Comparison of ENCODE assay signal across 25 cellular contexts in genomic region chr20:9363673-9364072, GRCh38.
DNase-seq lines count a peak whose midpoint lies in the region; FAIRE-seq and TF ChIP-seq lines count a peak whose summit lies in the region.
"Had no signal": no experiment of that assay in that cellular context is flagged by ENCODE, and none has a peak within 500 bp of the region (broad histone marks: within the 10 kb centered on the region; RNA-seq: fewer than 3 reads in every experiment).

No MANE protein-coding gene starts in this region.

- no peaks in the 10 kb centered on the region for H3K27me3 ChIP-seq in bronchial epithelial cell (ENCODE audit: control insufficient read depth, insufficient read depth, low read length)
- H3K27me3 ChIP-seq: transverse colon had no signal

- DNase-seq in DMS 273 (lab: John Stamatoyannopoulos, UW; ENCODE audit: unreplicated experiment) (peak; percentile 16), DMS 273 treated with DMSO at 0.1 percent for 48 hours (lab: John Stamatoyannopoulos, UW) (no peak), ACHN (peak; percentile 33), NCI-H146 treated with DMSO at 0.1 percent for 48 hours (lab: John Stamatoyannopoulos, UW; ENCODE audit: unreplicated experiment) (peak; percentile 38), bronchial epithelial cell (ENCODE audit: low read depth) (peak; percentile 32), medulla oblongata (ENCODE audit: extremely low spot score) (no peak), head of caudate nucleus (no peak), NCI-H526 treated with DMSO at 0.1 percent for 48 hours (lab: John Stamatoyannopoulos, UW) (no peak)
- DNase-seq: activated CD4-positive, alpha-beta T cell treated with anti-CD3 and anti-CD28 coated beads, Interleukin-2, amount 50 U/mL, for 48 hours; activated CD4-positive, CD25-positive, alpha-beta regulatory T cell; activated CD8-positive, alpha-beta memory T cell treated with anti-CD3 and anti-CD28 coated beads, Interleukin-2, amount 50 U/mL, for 4 hours; anterior cingulate cortex; CD4-positive, alpha-beta T cell; dermis blood vessel endothelial cell; GDM1; GOT3; KBM-7; kidney glomerular epithelial cell; MV-4-11; NCI-H2081; NCI-H510A treated with DMSO at 0.1 percent for 48 hours; SHP77; SW 1271; transverse colon had no signal

- H3K36me3 ChIP-seq in bronchial epithelial cell (ENCODE audit: control insufficient read depth, insufficient read depth, low read length), result no peaks in the 10 kb centered on the region
- H3K36me3 ChIP-seq: transverse colon had no signal

- TF ChIP-seq CTCF in bronchial epithelial cell (IDR thresholded peaks at IDR 0.05; ENCODE audit: insufficient read depth, low read length, severe bottlenecking), result no peak

- intact Hi-C loops in head of caudate nucleus (cut with DNase I), result loop anchor here (10.0 kb wide), 1 partner anchor 509 kb away; no protein-coding TSS in a partner anchor

- no peak for FAIRE-seq in bronchial epithelial cell (lab: Jason Lieb, UNC)
- FAIRE-seq: endothelial cell of umbilical vein had no signal

- no peak overlapping the region for H3K4me3 ChIP-seq in bronchial epithelial cell (ENCODE audit: low read depth, low read length)
- H3K4me3 ChIP-seq: transverse colon had no signal

- in situ Hi-C loops in ACHN (cut with HindIII; ENCODE audit: low pct_ligation_motif_present, low pct_unique_long_range_greater_than_20kb, low sequenced_read_pairs), result no loop called here

Comparison
In these comparisons a context has a peak if more than half of its experiments do, and no peak if none do; other contexts are left out.
1. DNase-seq: peak in DMS 273 (single experiment), ACHN (single experiment), NCI-H146 treated with DMSO at 0.1 percent for 48 hours (single experiment) and bronchial epithelial cell (single experiment); none in DMS 273 treated with DMSO at 0.1 percent for 48 hours (single experiment), medulla oblongata (single experiment), head of caudate nucleus (0 of 42) and NCI-H526 treated with DMSO at 0.1 percent for 48 hours (single experiment).